Comparison of ENCODE assay signal across 1 cellular context in genomic region chr19:46624958-46625661, GRCh38.
A peak's percentile ranks its signal among the peaks of the same experiment; 100 is the strongest.
TF ChIP-seq lines count a peak whose summit lies in the region.

Gene PTGIR, minus strand, starts transcription at chr19:46625089. Its CDS starts 864 bp downstream, at chr19:46624225.

TF ChIP-seq in K562, 482 proteins besides CTCF, POLR2A, EP300 and RAD21 (continued from another document):
- TF ChIP-seq RBM34 (IDR thresholded peaks at IDR 0.05; ENCODE audit: borderline replicate concordance, insufficient read depth, low read length) (no peak), KDM1A (IDR thresholded peaks at IDR 0.05) (peak; percentile 68 to 79; a peak in 2 of 4 replicates), GATAD2A (IDR thresholded peaks at IDR 0.05) (peak; percentile 82), SMARCA4 (IDR thresholded peaks at IDR 0.05) (peak; percentile 65; the same call in 1 of the 2 replicates), HDAC1 (IDR thresholded peaks at IDR 0.05) (peak in 1 of 2 experiments; percentile 60; a peak in 2 of 4 replicates), HDAC2 (IDR thresholded peaks at IDR 0.05) (peak; percentile 47; the same call in 1 of the 2 replicates), ZNF263 (CRISPR knock-in tag; IDR thresholded peaks at IDR 0.05; ENCODE audit: borderline replicate concordance) (peak; percentile 84), ATF3 (IDR thresholded peaks at IDR 0.05) (peak; percentile 27; the same call in 1 of the 2 replicates), ATF3 (CRISPR knock-in tag; conservative IDR thresholded peaks at IDR 0.05) (no peak), ZBTB7A (IDR thresholded peaks at IDR 0.05; ENCODE audit: borderline replicate concordance, control insufficient read depth, low read depth, low read length) (peak; percentile 44; the same call in 1 of the 2 replicates), MAZ (CRISPR knock-in tag; conservative IDR thresholded peaks at IDR 0.05 in 1 of 2, IDR thresholded peaks at IDR 0.05 in 1 of 2) (peak in 1 of 2 experiments; percentile 32; a peak in 1 of 4 replicates), CC2D1A (IDR thresholded peaks at IDR 0.05) (no peak), KLF10 (CRISPR knock-in tag; IDR thresholded peaks at IDR 0.05) (no peak), FOSL1 (tag; conservative IDR thresholded peaks at IDR 0.05) (peak; percentile 29; the same call in 1 of the 2 replicates), CEBPZ (IDR thresholded peaks at IDR 0.05; ENCODE audit: borderline replicate concordance, low read depth, low read length) (no peak), ARID1B (IDR thresholded peaks at IDR 0.05) (peak; percentile 27; the same call in 1 of the 2 replicates), MCM7 (IDR thresholded peaks at IDR 0.05) (no peak), ZNF277 (CRISPR knock-in tag; IDR thresholded peaks at IDR 0.05; ENCODE audit: borderline replicate concordance) (no peak), MYNN (IDR thresholded peaks at IDR 0.05) (no peak), MYNN (CRISPR knock-in tag; IDR thresholded peaks at IDR 0.05) (no peak), ZEB2 (IDR thresholded peaks at IDR 0.05) (peak; percentile 91), ZKSCAN1 (IDR thresholded peaks at IDR 0.05; ENCODE audit: low read depth, low read length) (no peak), HDGF (IDR thresholded peaks at IDR 0.05) (peak; percentile 83)
